Comparison of ENCODE assay signal across 1 cellular context in the genomic region with DNA sequence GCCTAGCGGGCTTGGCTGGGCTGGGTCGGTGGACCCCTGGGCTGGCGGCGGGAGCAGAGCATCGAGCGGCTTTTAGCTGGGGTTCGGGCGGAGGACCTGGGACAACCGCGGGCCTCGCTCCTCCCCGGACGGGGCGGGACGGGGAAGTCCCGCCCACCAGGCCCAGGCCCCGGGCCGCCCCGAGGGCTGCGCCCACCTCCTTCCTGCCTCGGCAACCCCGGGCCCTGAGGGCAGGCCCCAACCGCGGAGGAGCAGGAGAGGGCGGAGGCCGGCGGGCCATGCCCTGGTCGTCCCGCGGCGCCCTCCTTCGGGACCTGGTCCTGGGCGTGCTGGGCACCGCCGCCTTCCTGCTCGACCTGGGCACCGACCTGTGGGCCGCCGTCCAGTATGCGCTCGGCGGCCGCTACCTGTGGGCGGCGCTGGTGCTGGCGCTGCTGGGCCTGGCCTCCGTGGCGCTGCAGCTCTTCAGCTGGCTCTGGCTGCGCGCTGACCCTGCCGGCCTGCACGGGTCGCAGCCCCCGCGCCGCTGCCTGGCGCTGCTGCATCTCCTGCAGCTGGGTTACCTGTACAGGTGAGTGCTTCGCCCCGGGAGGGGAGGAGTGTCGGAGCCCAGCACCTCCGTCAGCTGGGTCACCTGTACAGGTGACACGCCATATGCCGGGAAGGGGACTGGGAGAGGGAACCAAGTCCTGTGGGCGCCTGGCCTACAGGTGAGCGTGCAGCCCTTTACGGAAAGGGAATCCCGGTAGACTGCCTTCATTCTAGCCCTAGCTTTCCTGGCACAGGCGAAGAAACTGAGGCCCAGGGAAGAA.
TF ChIP-seq lines count a peak whose summit lies in the region.

A gene with protein sequence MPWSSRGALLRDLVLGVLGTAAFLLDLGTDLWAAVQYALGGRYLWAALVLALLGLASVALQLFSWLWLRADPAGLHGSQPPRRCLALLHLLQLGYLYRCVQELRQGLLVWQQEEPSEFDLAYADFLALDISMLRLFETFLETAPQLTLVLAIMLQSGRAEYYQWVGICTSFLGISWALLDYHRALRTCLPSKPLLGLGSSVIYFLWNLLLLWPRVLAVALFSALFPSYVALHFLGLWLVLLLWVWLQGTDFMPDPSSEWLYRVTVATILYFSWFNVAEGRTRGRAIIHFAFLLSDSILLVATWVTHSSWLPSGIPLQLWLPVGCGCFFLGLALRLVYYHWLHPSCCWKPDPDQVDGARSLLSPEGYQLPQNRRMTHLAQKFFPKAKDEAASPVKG (plus strand): TSS at position 182 of the 812 bp plus-strand sequence. CDS start 97 bp downstream, at position 279.

TF ChIP-seq in HEK293, 187 proteins besides CTCF, POLR2A, EP300 and RAD21 (continued from another document and continues in another):
- TF ChIP-seq, protein P1, sequence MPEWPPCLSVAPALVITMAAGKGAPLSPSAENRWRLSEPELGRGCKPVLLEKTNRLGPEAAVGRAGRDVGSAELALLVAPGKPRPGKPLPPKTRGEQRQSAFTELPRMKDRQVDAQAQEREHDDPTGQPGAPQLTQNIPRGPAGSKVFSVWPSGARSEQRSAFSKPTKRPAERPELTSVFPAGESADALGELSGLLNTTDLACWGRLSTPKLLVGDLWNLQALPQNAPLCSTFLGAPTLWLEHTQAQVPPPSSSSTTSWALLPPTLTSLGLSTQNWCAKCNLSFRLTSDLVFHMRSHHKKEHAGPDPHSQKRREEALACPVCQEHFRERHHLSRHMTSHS (tag by site-specific recombination; IDR thresholded peaks at IDR 0.05), result no peak
- TF ChIP-seq, protein P2, sequence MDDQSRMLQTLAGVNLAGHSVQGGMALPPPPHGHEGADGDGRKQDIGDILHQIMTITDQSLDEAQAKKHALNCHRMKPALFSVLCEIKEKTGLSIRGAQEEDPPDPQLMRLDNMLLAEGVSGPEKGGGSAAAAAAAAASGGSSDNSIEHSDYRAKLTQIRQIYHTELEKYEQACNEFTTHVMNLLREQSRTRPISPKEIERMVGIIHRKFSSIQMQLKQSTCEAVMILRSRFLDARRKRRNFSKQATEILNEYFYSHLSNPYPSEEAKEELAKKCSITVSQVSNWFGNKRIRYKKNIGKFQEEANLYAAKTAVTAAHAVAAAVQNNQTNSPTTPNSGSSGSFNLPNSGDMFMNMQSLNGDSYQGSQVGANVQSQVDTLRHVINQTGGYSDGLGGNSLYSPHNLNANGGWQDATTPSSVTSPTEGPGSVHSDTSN (CRISPR knock-in tag; IDR thresholded peaks at IDR 0.05), result 0 out of 2 replicates have a peak, but pooled peaks have one; percentile 1
- TF ChIP-seq ZBTB20 (tag by site-specific recombination; IDR thresholded peaks at IDR 0.05) (peak; percentile 64; the same call in 1 of the 2 replicates), ZNF529 (tag by site-specific recombination; IDR thresholded peaks at IDR 0.05; ENCODE audit: insufficient replicate concordance) (no peak), ZNF248 (tag by site-specific recombination; IDR thresholded peaks at IDR 0.05) (no peak), ZBTB48 (tag by site-specific recombination; IDR thresholded peaks at IDR 0.05) (peak; percentile 74; the same call in 1 of the 2 replicates), ZNF624 (tag by site-specific recombination; IDR thresholded peaks at IDR 0.05) (no peak), ZNF623 (tag by site-specific recombination; IDR thresholded peaks at IDR 0.05) (no peak), ZNF221 (tag by site-specific recombination; IDR thresholded peaks at IDR 0.05; ENCODE audit: borderline replicate concordance) (no peak), IKZF3 (tag by site-specific recombination; IDR thresholded peaks at IDR 0.05) (no peak), ZNF777 (tag by site-specific recombination; IDR thresholded peaks at IDR 0.05; ENCODE audit: borderline replicate concordance) (no peak), SETDB1 (IDR thresholded peaks at IDR 0.05; ENCODE audit: insufficient read length, low read length) (no peak), ZBTB17 (tag by site-specific recombination; IDR thresholded peaks at IDR 0.05) (peak; percentile 68), GLIS1 (tag by site-specific recombination; IDR thresholded peaks at IDR 0.05) (no peak), ZNF544 (tag by site-specific recombination; IDR thresholded peaks at IDR 0.05) (no peak), ZNF335 (tag by site-specific recombination; conservative IDR thresholded peaks at IDR 0.05) (peak; percentile 3), ZBTB1 (tag by site-specific recombination; IDR thresholded peaks at IDR 0.05) (no peak), ZNF561 (tag by site-specific recombination; IDR thresholded peaks at IDR 0.05; ENCODE audit: borderline replicate concordance) (peak; percentile 34; the same call in 1 of the 2 replicates), ZNF302 (tag by site-specific recombination; IDR thresholded peaks at IDR 0.05; ENCODE audit: low read depth) (no peak), YY2 (tag by site-specific recombination; IDR thresholded peaks at IDR 0.05) (no peak), ZNF791 (tag by site-specific recombination; IDR thresholded peaks at IDR 0.05) (no peak), ZNF571 (tag by site-specific recombination; IDR thresholded peaks at IDR 0.05) (no peak), ZNF274 (IDR thresholded peaks at IDR 0.05; ENCODE audit: low read length) (no peak), ZNF274 (tag by site-specific recombination; IDR thresholded peaks at IDR 0.05; ENCODE audit: borderline replicate concordance) (no peak), ZNF112 (tag by site-specific recombination; IDR thresholded peaks at IDR 0.05) (no peak), EGR2 (tag by site-specific recombination; IDR thresholded peaks at IDR 0.05; ENCODE audit: low read depth) (peak; percentile 81), ZNF792 (tag by site-specific recombination; IDR thresholded peaks at IDR 0.05) (no peak)
- TF ChIP-seq, protein P3, sequence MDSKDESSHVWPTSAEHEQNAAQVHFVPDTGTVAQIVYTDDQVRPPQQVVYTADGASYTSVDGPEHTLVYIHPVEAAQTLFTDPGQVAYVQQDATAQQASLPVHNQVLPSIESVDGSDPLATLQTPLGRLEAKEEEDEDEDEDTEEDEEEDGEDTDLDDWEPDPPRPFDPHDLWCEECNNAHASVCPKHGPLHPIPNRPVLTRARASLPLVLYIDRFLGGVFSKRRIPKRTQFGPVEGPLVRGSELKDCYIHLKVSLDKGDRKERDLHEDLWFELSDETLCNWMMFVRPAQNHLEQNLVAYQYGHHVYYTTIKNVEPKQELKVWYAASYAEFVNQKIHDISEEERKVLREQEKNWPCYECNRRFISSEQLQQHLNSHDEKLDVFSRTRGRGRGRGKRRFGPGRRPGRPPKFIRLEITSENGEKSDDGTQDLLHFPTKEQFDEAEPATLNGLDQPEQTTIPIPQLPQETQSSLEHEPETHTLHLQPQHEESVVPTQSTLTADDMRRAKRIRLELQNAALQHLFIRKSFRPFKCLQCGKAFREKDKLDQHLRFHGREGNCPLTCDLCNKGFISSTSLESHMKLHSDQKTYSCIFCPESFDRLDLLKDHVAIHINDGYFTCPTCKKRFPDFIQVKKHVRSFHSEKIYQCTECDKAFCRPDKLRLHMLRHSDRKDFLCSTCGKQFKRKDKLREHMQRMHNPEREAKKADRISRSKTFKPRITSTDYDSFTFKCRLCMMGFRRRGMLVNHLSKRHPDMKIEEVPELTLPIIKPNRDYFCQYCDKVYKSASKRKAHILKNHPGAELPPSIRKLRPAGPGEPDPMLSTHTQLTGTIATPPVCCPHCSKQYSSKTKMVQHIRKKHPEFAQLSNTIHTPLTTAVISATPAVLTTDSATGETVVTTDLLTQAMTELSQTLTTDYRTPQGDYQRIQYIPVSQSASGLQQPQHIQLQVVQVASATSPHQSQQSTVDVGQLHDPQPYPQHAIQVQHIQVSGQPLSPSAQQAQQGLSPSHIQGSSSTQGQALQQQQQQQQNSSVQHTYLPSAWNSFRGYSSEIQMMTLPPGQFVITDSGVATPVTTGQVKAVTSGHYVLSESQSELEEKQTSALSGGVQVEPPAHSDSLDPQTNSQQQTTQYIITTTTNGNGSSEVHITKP (tag by site-specific recombination; IDR thresholded peaks at IDR 0.05), result no peak
- TF ChIP-seq, protein P4, sequence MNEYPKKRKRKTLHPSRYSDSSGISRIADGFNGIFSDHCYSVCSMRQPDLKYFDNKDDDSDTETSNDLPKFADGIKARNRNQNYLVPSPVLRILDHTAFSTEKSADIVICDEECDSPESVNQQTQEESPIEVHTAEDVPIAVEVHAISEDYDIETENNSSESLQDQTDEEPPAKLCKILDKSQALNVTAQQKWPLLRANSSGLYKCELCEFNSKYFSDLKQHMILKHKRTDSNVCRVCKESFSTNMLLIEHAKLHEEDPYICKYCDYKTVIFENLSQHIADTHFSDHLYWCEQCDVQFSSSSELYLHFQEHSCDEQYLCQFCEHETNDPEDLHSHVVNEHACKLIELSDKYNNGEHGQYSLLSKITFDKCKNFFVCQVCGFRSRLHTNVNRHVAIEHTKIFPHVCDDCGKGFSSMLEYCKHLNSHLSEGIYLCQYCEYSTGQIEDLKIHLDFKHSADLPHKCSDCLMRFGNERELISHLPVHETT (tag by site-specific recombination; IDR thresholded peaks at IDR 0.05), result no peak
- TF ChIP-seq, protein P5, sequence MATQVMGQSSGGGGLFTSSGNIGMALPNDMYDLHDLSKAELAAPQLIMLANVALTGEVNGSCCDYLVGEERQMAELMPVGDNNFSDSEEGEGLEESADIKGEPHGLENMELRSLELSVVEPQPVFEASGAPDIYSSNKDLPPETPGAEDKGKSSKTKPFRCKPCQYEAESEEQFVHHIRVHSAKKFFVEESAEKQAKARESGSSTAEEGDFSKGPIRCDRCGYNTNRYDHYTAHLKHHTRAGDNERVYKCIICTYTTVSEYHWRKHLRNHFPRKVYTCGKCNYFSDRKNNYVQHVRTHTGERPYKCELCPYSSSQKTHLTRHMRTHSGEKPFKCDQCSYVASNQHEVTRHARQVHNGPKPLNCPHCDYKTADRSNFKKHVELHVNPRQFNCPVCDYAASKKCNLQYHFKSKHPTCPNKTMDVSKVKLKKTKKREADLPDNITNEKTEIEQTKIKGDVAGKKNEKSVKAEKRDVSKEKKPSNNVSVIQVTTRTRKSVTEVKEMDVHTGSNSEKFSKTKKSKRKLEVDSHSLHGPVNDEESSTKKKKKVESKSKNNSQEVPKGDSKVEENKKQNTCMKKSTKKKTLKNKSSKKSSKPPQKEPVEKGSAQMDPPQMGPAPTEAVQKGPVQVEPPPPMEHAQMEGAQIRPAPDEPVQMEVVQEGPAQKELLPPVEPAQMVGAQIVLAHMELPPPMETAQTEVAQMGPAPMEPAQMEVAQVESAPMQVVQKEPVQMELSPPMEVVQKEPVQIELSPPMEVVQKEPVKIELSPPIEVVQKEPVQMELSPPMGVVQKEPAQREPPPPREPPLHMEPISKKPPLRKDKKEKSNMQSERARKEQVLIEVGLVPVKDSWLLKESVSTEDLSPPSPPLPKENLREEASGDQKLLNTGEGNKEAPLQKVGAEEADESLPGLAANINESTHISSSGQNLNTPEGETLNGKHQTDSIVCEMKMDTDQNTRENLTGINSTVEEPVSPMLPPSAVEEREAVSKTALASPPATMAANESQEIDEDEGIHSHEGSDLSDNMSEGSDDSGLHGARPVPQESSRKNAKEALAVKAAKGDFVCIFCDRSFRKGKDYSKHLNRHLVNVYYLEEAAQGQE (tag by site-specific recombination; IDR thresholded peaks at IDR 0.05), result no peak
- TF ChIP-seq, protein P6, sequence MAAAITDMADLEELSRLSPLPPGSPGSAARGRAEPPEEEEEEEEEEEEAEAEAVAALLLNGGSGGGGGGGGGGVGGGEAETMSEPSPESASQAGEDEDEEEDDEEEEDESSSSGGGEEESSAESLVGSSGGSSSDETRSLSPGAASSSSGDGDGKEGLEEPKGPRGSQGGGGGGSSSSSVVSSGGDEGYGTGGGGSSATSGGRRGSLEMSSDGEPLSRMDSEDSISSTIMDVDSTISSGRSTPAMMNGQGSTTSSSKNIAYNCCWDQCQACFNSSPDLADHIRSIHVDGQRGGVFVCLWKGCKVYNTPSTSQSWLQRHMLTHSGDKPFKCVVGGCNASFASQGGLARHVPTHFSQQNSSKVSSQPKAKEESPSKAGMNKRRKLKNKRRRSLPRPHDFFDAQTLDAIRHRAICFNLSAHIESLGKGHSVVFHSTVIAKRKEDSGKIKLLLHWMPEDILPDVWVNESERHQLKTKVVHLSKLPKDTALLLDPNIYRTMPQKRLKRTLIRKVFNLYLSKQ (tag by site-specific recombination; IDR thresholded peaks at IDR 0.05; ENCODE audit: borderline replicate concordance), result no peak
- TF ChIP-seq, protein P7, sequence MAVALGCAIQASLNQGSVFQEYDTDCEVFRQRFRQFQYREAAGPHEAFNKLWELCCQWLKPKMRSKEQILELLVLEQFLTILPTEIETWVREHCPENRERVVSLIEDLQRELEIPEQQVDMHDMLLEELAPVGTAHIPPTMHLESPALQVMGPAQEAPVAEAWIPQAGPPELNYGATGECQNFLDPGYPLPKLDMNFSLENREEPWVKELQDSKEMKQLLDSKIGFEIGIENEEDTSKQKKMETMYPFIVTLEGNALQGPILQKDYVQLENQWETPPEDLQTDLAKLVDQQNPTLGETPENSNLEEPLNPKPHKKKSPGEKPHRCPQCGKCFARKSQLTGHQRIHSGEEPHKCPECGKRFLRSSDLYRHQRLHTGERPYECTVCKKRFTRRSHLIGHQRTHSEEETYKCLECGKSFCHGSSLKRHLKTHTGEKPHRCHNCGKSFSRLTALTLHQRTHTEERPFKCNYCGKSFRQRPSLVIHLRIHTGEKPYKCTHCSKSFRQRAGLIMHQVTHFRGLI (tag by site-specific recombination; IDR thresholded peaks at IDR 0.05), result peak; percentile 74; the same call in 1 of the 2 replicates
- TF ChIP-seq, protein P8, sequence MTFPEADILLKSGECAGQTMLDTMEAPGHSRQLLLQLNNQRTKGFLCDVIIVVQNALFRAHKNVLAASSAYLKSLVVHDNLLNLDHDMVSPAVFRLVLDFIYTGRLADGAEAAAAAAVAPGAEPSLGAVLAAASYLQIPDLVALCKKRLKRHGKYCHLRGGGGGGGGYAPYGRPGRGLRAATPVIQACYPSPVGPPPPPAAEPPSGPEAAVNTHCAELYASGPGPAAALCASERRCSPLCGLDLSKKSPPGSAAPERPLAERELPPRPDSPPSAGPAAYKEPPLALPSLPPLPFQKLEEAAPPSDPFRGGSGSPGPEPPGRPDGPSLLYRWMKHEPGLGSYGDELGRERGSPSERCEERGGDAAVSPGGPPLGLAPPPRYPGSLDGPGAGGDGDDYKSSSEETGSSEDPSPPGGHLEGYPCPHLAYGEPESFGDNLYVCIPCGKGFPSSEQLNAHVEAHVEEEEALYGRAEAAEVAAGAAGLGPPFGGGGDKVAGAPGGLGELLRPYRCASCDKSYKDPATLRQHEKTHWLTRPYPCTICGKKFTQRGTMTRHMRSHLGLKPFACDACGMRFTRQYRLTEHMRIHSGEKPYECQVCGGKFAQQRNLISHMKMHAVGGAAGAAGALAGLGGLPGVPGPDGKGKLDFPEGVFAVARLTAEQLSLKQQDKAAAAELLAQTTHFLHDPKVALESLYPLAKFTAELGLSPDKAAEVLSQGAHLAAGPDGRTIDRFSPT (tag by site-specific recombination; IDR thresholded peaks at IDR 0.05), result peak; percentile 86
- TF ChIP-seq, protein P9, sequence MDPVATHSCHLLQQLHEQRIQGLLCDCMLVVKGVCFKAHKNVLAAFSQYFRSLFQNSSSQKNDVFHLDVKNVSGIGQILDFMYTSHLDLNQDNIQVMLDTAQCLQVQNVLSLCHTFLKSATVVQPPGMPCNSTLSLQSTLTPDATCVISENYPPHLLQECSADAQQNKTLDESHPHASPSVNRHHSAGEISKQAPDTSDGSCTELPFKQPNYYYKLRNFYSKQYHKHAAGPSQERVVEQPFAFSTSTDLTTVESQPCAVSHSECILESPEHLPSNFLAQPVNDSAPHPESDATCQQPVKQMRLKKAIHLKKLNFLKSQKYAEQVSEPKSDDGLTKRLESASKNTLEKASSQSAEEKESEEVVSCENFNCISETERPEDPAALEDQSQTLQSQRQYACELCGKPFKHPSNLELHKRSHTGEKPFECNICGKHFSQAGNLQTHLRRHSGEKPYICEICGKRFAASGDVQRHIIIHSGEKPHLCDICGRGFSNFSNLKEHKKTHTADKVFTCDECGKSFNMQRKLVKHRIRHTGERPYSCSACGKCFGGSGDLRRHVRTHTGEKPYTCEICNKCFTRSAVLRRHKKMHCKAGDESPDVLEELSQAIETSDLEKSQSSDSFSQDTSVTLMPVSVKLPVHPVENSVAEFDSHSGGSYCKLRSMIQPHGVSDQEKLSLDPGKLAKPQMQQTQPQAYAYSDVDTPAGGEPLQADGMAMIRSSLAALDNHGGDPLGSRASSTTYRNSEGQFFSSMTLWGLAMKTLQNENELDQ (tag by site-specific recombination; IDR thresholded peaks at IDR 0.05; ENCODE audit: low read depth), result no peak
